In the genomic region with DNA sequence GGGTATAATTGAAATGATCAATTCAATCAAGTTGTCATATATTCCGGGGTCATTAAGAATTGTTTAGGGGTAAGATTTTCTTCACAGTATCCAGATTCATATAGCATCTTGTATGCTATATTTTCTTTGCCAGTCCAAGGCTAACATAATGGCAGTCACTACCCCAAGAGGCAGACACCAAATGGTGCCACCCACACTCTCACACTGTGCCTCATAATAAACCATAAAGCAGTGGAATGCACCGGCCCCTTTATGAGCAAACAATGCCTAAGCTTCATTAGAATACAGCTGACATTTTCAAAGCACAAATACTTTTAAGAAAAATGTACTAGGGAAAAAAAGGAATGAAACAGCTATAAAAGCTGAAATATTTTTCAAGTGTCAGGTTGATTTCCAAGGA, we compare ENCODE assay signal across 8 cellular contexts.
DNase-seq lines count a peak whose midpoint lies in the region; ATAC-seq and TF ChIP-seq lines count a peak whose summit lies in the region.

No MANE protein-coding gene starts in this region.

- peaks cover 4% of the 10 kb centered on the region for H3K36me3 Mint-ChIP-seq in activated CD8-positive, alpha-beta T cell treated with anti-CD3 and anti-CD28 coated beads for 36 hours (ENCODE audit: low read depth)

- peaks cover 20% of the 10 kb centered on the region for H3K4me1 Mint-ChIP-seq in activated CD8-positive, alpha-beta T cell treated with anti-CD3 and anti-CD28 coated beads for 36 hours (ENCODE audit: low read depth)

- peak overlapping the region; percentile 80 for H3K4me3 Mint-ChIP-seq in activated CD8-positive, alpha-beta T cell treated with anti-CD3 and anti-CD28 coated beads for 36 hours

- CTCF ChIA-PET in activated CD8-positive, alpha-beta T cell treated with anti-CD3 and anti-CD28 coated beads for 36 hours (lab: Charles Lee): interaction anchor here (0.9 kb wide), 1 partner anchor 974 kb away, joined by 3 read pairs; the partner anchor contains the start of gene U2SURP

- H3K27me3 ChIP-seq in MG63: no peaks in the 10 kb centered on the region

- H3K9me3 Mint-ChIP-seq in activated CD8-positive, alpha-beta T cell treated with anti-CD3 and anti-CD28 coated beads for 36 hours: no peaks in the 10 kb centered on the region

- no peak for TF ChIP-seq CTCF in activated CD8-positive, alpha-beta T cell treated with anti-CD3 and anti-CD28 coated beads for 36 hours (IDR thresholded peaks at IDR 0.05)

- peak overlapping the region; percentile 78 for H3K27ac Mint-ChIP-seq in activated CD8-positive, alpha-beta T cell treated with anti-CD3 and anti-CD28 coated beads for 36 hours

- H3K4me3 ChIP-seq in MG63: peak overlapping the region; percentile 33

- H3K9me3 ChIP-seq in MG63: no peaks in the 10 kb centered on the region

- intact Hi-C loops in activated CD8-positive, alpha-beta T cell treated with anti-CD3 and anti-CD28 coated beads for 36 hours (cut with micrococcal nuclease): no loop called here
- intact Hi-C loops in left cardiac atrium (cut with DNase I): no loop called here

- no peaks in the 10 kb centered on the region for H3K27me3 Mint-ChIP-seq in activated CD8-positive, alpha-beta T cell treated with anti-CD3 and anti-CD28 coated beads for 36 hours

- ATAC-seq in GM21576 (IDR thresholded peaks at IDR 0.05; ENCODE audit: unreplicated experiment) (peak; percentile 66), left cardiac atrium (peak; percentile 55 to 76)
- peak; percentile 95 for ATAC-seq in activated CD8-positive, alpha-beta T cell treated with anti-CD3 and anti-CD28 coated beads for 36 hours

- POLR2A ChIA-PET in activated CD8-positive, alpha-beta T cell treated with anti-CD3 and anti-CD28 coated beads for 36 hours (lab: Charles Lee): interaction anchor here (0.8 to 1.0 kb wide), 2 partner anchors 630 to 790 kb away, joined by 3 to 5 read pairs; no protein-coding TSS in a partner anchor

- peak; percentile 5 for DNase-seq in ELF-1 (ENCODE audit: low read depth, low spot score)
- peak; percentile 28 for DNase-seq in MG63
- peak; percentile 76 for DNase-seq in activated CD8-positive, alpha-beta T cell treated with anti-CD3 and anti-CD28 coated beads for 36 hours
- no peak for DNase-seq in left cardiac atrium
- DNase-seq in renal cortical epithelial cell (ENCODE audit: low read depth): peak; percentile 69
- DNase-seq in D341Med (ENCODE audit: low spot score): no peak
- no peak for DNase-seq in effector CD8-positive, alpha-beta T cell (lab: John Stamatoyannopoulos, UW)

- no peaks in the 10 kb centered on the region for H3K36me3 ChIP-seq in MG63

Comparison
In these comparisons a context has a peak if more than half of its experiments do, and no peak if none do; other contexts are left out.
1. DNase-seq: peak in ELF-1 (single experiment), MG63 (single experiment), activated CD8-positive, alpha-beta T cell treated with anti-CD3 and anti-CD28 coated beads for 36 hours (single experiment) and renal cortical epithelial cell (single experiment); none in left cardiac atrium (single experiment), D341Med (single experiment) and effector CD8-positive, alpha-beta T cell (single experiment).
2. Peak in every context shown above with its lines, with median percentiles within 50 percentile points of each other: ATAC-seq.